ENCODE assay signal across 18 cellular contexts in genomic region chr18:26702023-26702422, GRCh38.
DNase-seq lines count a peak whose midpoint lies in the region; ATAC-seq and TF ChIP-seq lines count a peak whose summit lies in the region.
"Had no signal": no experiment of that assay in that cellular context is flagged by ENCODE, and none has a peak within 500 bp of the region (broad histone marks: within the 10 kb centered on the region; RNA-seq: fewer than 3 reads in every experiment).

No MANE protein-coding gene starts in this region.

- H3K4me1 ChIP-seq in endodermal cell (ENCODE audit: control insufficient read depth, insufficient read depth, low read length) = peaks cover 17% of the 10 kb centered on the region
- H3K4me1 ChIP-seq: BE2C had no signal

- H3K4me1 Mint-ChIP-seq in endodermal cell (peaks cover 17% of the 10 kb centered on the region), T-helper 17 cell (peaks cover 2% of the 10 kb centered on the region)

- ATAC-seq in HG03280 (IDR thresholded peaks at IDR 0.05; ENCODE audit: unreplicated experiment) (no peak), T-helper 17 cell (no peak), GM21619 (IDR thresholded peaks at IDR 0.05; ENCODE audit: unreplicated experiment) (no peak)
- ATAC-seq: CD8-positive, alpha-beta T cell had no signal

- H3K36me3 Mint-ChIP-seq in endodermal cell (ENCODE audit: low read depth) = no peaks in the 10 kb centered on the region
- H3K36me3 Mint-ChIP-seq in T-helper 17 cell (ENCODE audit: low read depth) = no peaks in the 10 kb centered on the region
- H3K36me3 Mint-ChIP-seq: CD8-positive, alpha-beta T cell had no signal

- H3K9me3 ChIP-seq in endodermal cell (ENCODE audit: control insufficient read depth, low read length) (no peaks in the 10 kb centered on the region), T-helper 17 cell (ENCODE audit: control insufficient read depth, low read length, poor library complexity, severe bottlenecking) (no peaks in the 10 kb centered on the region)
- H3K9me3 ChIP-seq: BE2C had no signal

- 92% methylated on average over 6 of the region's 6 CpGs; no CpG with 5 or more reads in 1 of the 2 experiments for WGBS in endodermal cell (ENCODE audit: insufficient coverage in 1 of 2, insufficient read length in 1 of 2), 2 experiments

- peaks cover 76% of the 10 kb centered on the region for H3K27me3 ChIP-seq in endodermal cell (ENCODE audit: control insufficient read depth, insufficient read depth, low read length, poor library complexity, severe bottlenecking)
- H3K27me3 ChIP-seq: BE2C had no signal

- no peak overlapping the region for H3K27ac ChIP-seq in endodermal cell (ENCODE audit: low read depth, low read length)

- H3K9ac ChIP-seq in endodermal cell (ENCODE audit: extremely low read depth, low read length, poor library complexity, severe bottlenecking) = no peak overlapping the region

- H3K27me3 Mint-ChIP-seq in endodermal cell (ENCODE audit: insufficient read depth) = peaks cover 66% of the 10 kb centered on the region
- peaks cover 4% of the 10 kb centered on the region for H3K27me3 Mint-ChIP-seq in T-helper 17 cell

- H3K27ac Mint-ChIP-seq in endodermal cell (no peak overlapping the region), T-helper 17 cell (no peak overlapping the region)
- H3K27ac Mint-ChIP-seq: CD8-positive, alpha-beta T cell had no signal

- peak; percentile 74 to 83 for DNase-seq in Kasumi-1 (lab: John Stamatoyannopoulos, UW)
- peak; percentile 79 for DNase-seq in NOMO-1 treated with DMSO at 0.1 percent for 48 hours (lab: John Stamatoyannopoulos, UW; ENCODE audit: unreplicated experiment)
- DNase-seq in endodermal cell = no peak
- DNase-seq in T-helper 17 cell = no peak
- DNase-seq in GM19240 (ENCODE audit: insufficient read length, low spot score) = no peak
- DNase-seq: BE2C; CD8-positive, alpha-beta T cell; GF-D8; HCEC 1CT; KG1; MM.1S; NCI-H1436 treated with DMSO at 0.1 percent for 48 hours; NCI-H2081 treated with DMSO at 0.1 percent for 48 hours; NCI-H2227 treated with DMSO at 0.1 percent for 48 hours; NCI-H69; SHP77 treated with DMSO at 0.1 percent for 48 hours had no signal

- TF ChIP-seq CTCF in endodermal cell (conservative IDR thresholded peaks at IDR 0.05) = no peak

- no peaks in the 10 kb centered on the region for H3K9me3 Mint-ChIP-seq in endodermal cell
- H3K9me3 Mint-ChIP-seq: CD8-positive, alpha-beta T cell had no signal

- H3K36me3 ChIP-seq in endodermal cell (ENCODE audit: control insufficient read depth, insufficient read depth, low read length) = no peaks in the 10 kb centered on the region
- H3K36me3 ChIP-seq: BE2C had no signal

- H3K4me3 ChIP-seq in endodermal cell (ENCODE audit: low read length) = peak overlapping the region; percentile 13

- H3K4me3 Mint-ChIP-seq in endodermal cell (no peak overlapping the region), T-helper 17 cell (no peak overlapping the region)
- H3K4me3 Mint-ChIP-seq: CD8-positive, alpha-beta T cell had no signal

Comparison
In these comparisons a context has a peak if more than half of its experiments do, and no peak if none do; other contexts are left out.
1. DNase-seq: peak in Kasumi-1 (2 of 2) and NOMO-1 treated with DMSO at 0.1 percent for 48 hours (single experiment); none in endodermal cell (single experiment), T-helper 17 cell (0 of 3) and GM19240 (single experiment).